ENCODE assay signal across 13 cellular contexts in the genomic region with DNA sequence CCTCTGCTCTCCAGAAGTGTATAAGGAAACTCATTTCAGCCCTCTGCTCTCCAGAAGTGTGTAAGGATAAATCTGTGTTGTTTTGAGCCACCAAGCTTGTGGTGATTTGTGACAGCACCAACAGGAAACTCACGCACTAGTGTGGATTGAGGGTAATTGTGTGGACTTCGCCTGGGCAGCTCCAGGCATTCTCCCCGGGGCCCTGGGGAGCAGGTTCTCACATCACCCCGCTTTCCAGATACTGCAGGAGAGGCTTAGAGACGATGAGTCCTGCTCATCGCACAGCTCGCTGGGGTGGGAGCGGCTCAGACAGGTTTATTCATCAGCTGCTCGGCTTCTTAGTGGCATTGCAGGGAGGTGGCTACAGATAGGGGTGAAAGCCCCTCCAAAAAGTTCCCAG. TPM values are rescaled to one million over a fixed set of nuclear protein-coding genes. Genes with fewer than 3 reads are reported as not detected.
DNase-seq lines count a peak whose midpoint lies in the region; ATAC-seq and TF ChIP-seq lines count a peak whose summit lies in the region.
"Had no signal": no experiment of that assay in that cellular context is flagged by ENCODE, and none has a peak within 500 bp of the region (broad histone marks: within the 10 kb centered on the region; RNA-seq: fewer than 3 reads in every experiment).

No MANE protein-coding gene starts in this region.

- in situ Hi-C loops in GM13976 (cut with MboI; ENCODE audit: low sequenced_read_pairs, unreplicated experiment) = no loop called here

- H3K27me3 ChIP-seq in right lobe of liver = no peaks in the 10 kb centered on the region

- ATAC-seq in sciatic nerve (no peak), right lobe of liver (no peak)
- ATAC-seq: CD8-positive, alpha-beta T cell had no signal

- TF ChIP-seq POLR2A in right lobe of liver (IDR thresholded peaks at IDR 0.05) = no peak

- TF ChIP-seq CTCF in GM13976 (IDR thresholded peaks at IDR 0.05; ENCODE audit: borderline replicate concordance, control extremely low read depth, extremely low read depth, insufficient read depth, missing control alignments) (no peak), right lobe of liver (IDR thresholded peaks at IDR 0.05) (no peak)

- no peak overlapping the region for H3K27ac ChIP-seq in right lobe of liver
- H3K27ac ChIP-seq: A549 had no signal

- H3K4me3 ChIP-seq in right lobe of liver = no peak overlapping the region
- H3K4me3 ChIP-seq: A549 had no signal

- peaks cover 0 to 8% (median 3%) of the 10 kb centered on the region in 4 donors for H3K9me3 ChIP-seq in right lobe of liver

- no peaks in the 10 kb centered on the region for H3K4me1 ChIP-seq in right lobe of liver
- H3K4me1 ChIP-seq: A549 had no signal

- DNase-seq in AG20443 (ENCODE audit: low spot score) (peak; percentile 4), GM13976 (ENCODE audit: low spot score) (peak; percentile 9), islet precursor cell (peak; percentile 37), sciatic nerve (ENCODE audit: low spot score) (peak; percentile 31), right lobe of liver (no peak)
- no peak for DNase-seq in stimulated activated naive CD4-positive, alpha-beta T cell treated with Interleukin-2 at 50 U/mL for 16 hours (lab: John Stamatoyannopoulos, UW)
- DNase-seq: COR-L47, DMS153, DND-41, HCEC 1CT, HFFc6 had no signal

- no peaks in the 10 kb centered on the region for H3K36me3 ChIP-seq in right lobe of liver

- intact Hi-C loops in sciatic nerve (cut with DNase I) = no loop called here
- intact Hi-C loops in right lobe of liver (cut with DNase I) = no loop called here

- 83% methylated on average over 2 of the region's 9 CpGs for WGBS in right lobe of liver (ENCODE audit: insufficient coverage, low coverage, low lambda C conversion rate, missing lambda C conversion rate)

RNA-seq across cellular contexts. Expression of a gene that starts 38.4 kb away (rescaled TPM):
- total RNA-seq in sciatic nerve (118 TPM), right lobe of liver (100 to 1,000 TPM in 1 of 6 experiments, 10 to 100 TPM in 5; 66.7 to 119 (median 89.9) TPM)

Comparison
In these comparisons a context has a peak if more than half of its experiments do, and no peak if none do; other contexts are left out.
1. DNase-seq: peak in AG20443 (single experiment), GM13976 (single experiment), islet precursor cell (single experiment) and sciatic nerve (single experiment); none in stimulated activated naive CD4-positive, alpha-beta T cell treated with Interleukin-2 at 50 U/mL for 16 hours (single experiment) and right lobe of liver (0 of 3).